ENCODE assay signal across 12 cellular contexts in genomic region chr6:14883921-14884320, GRCh38.
DNase-seq lines count a peak whose midpoint lies in the region; ATAC-seq and TF ChIP-seq lines count a peak whose summit lies in the region.
"Had no signal": no experiment of that assay in that cellular context is flagged by ENCODE, and none has a peak within 500 bp of the region (broad histone marks: within the 10 kb centered on the region; RNA-seq: fewer than 3 reads in every experiment).

No MANE protein-coding gene starts in this region.

- H3K23ac ChIP-seq in neuronal stem cell (ENCODE audit: low read depth, low read length, poor library complexity), result no peak overlapping the region

- ATAC-seq in HG03025 (IDR thresholded peaks at IDR 0.05; ENCODE audit: low FRiP score, unreplicated experiment), result no peak
- ATAC-seq: right cardiac atrium had no signal

- H2BK15ac ChIP-seq in neuronal stem cell (ENCODE audit: low read length), result no peak overlapping the region

- no peak overlapping the region for H4K8ac ChIP-seq in neuronal stem cell (ENCODE audit: low read depth, low read length)

- H2BK120ac ChIP-seq in neuronal stem cell (ENCODE audit: low read depth, low read length), result no peak overlapping the region

- peaks cover 21 to 35% of the 10 kb centered on the region in 2 donors for H3K4me1 ChIP-seq in neuronal stem cell (ENCODE audit: control insufficient read depth in 2 of 2, insufficient read depth in 1 of 2, low read depth in 1 of 2, low read length in 2 of 2)

- H3K14ac ChIP-seq in neuronal stem cell (ENCODE audit: low read length), result no peak overlapping the region

- H3K4ac ChIP-seq in neuronal stem cell (ENCODE audit: low read length), result no peak overlapping the region

- H2AFZ ChIP-seq in neuronal stem cell (ENCODE audit: low read length), result no peak overlapping the region

- H3K27ac ChIP-seq in neuronal stem cell (replicated peaks; ENCODE audit: low read length) (peak overlapping the region; percentile 28), caudate nucleus (ENCODE audit: low read depth, low read length) (no peak overlapping the region)
- H3K27ac ChIP-seq: thyroid gland had no signal

- H2AK5ac ChIP-seq in neuronal stem cell (ENCODE audit: low read depth, low read length), result no peak overlapping the region

- WGBS in neuronal stem cell (ENCODE audit: extremely low coverage in 2 of 2, insufficient read length in 2 of 2, insufficient replicate concordance in 1 of 2), 2 donors, result no CpG with 5 or more reads among the region's 4 CpGs

- DNase-seq in DMS79 treated with DMSO at 0.1 percent for 48 hours (lab: John Stamatoyannopoulos, UW) (peak; percentile 21), DMS79 (lab: John Stamatoyannopoulos, UW) (no peak), Kasumi-1 (lab: John Stamatoyannopoulos, UW) (peak; percentile 29 to 43), choroid plexus epithelial cell (ENCODE audit: low read depth) (peak; percentile 44), neuronal stem cell (ENCODE audit: low spot score) (no peak), caudate nucleus (lab: John Stamatoyannopoulos, UW) (no peak), nucleus accumbens (lab: John Stamatoyannopoulos, UW) (no peak)
- DNase-seq: activated CD8-positive, alpha-beta memory T cell treated with anti-CD3 and anti-CD28 coated beads, Interleukin-2, amount 50 U/mL, for 48 hours; hypothalamus; right cardiac atrium; thyroid gland had no signal

- no peak overlapping the region for H2BK12ac ChIP-seq in neuronal stem cell (ENCODE audit: low read length)

- H4K91ac ChIP-seq in neuronal stem cell (ENCODE audit: low read depth, low read length, poor library complexity), result no peak overlapping the region

- no peaks in the 10 kb centered on the region for H3K9me3 ChIP-seq in neuronal stem cell (replicated peaks in 1 of 2; ENCODE audit: control insufficient read depth in 2 of 2, insufficient read depth in 1 of 2, low read depth in 1 of 2, low read length in 2 of 2)
- H3K9me3 ChIP-seq: thyroid gland had no signal

- TF ChIP-seq CTCF in choroid plexus epithelial cell (conservative IDR thresholded peaks at IDR 0.05; ENCODE audit: low read depth, low read length), result no peak

- H3K79me1 ChIP-seq in neuronal stem cell (ENCODE audit: low read depth, low read length), result no peaks in the 10 kb centered on the region

- H2BK5ac ChIP-seq in neuronal stem cell (ENCODE audit: low read length), result no peak overlapping the region

- H3K27me3 ChIP-seq in neuronal stem cell (ENCODE audit: control insufficient read depth in 3 of 3, insufficient read depth in 3 of 3, low read depth in 1 of 3, low read length in 3 of 3), result no peaks in the 10 kb centered on the region
- H3K27me3 ChIP-seq: thyroid gland had no signal

- no peaks in the 10 kb centered on the region for H3K36me3 ChIP-seq in neuronal stem cell (replicated peaks in 1 of 2; ENCODE audit: control insufficient read depth in 2 of 2, insufficient read depth in 2 of 2, low read length in 2 of 2)
- H3K36me3 ChIP-seq: thyroid gland had no signal

- H3K9ac ChIP-seq in neuronal stem cell (ENCODE audit: low read depth, low read length, poor library complexity), result no peak overlapping the region

- no peak overlapping the region for H3K18ac ChIP-seq in neuronal stem cell (ENCODE audit: low read length)

- no peak overlapping the region for H3K4me3 ChIP-seq in choroid plexus epithelial cell (ENCODE audit: low read depth, low read length)
- no peak overlapping the region for H3K4me3 ChIP-seq in neuronal stem cell (ENCODE audit: low read length in 2 of 2)
- H3K4me3 ChIP-seq: thyroid gland had no signal

- no peak overlapping the region for H3K4me2 ChIP-seq in neuronal stem cell (ENCODE audit: insufficient read depth, low read length, poor library complexity, severe bottlenecking)

Comparison
In these comparisons a context has a peak if more than half of its experiments do, and no peak if none do; other contexts are left out.
1. DNase-seq: peak in DMS79 treated with DMSO at 0.1 percent for 48 hours (single experiment), Kasumi-1 (2 of 2) and choroid plexus epithelial cell (single experiment); none in DMS79 (single experiment), neuronal stem cell (single experiment), caudate nucleus (0 of 61) and nucleus accumbens (0 of 56).